In the genomic region with DNA sequence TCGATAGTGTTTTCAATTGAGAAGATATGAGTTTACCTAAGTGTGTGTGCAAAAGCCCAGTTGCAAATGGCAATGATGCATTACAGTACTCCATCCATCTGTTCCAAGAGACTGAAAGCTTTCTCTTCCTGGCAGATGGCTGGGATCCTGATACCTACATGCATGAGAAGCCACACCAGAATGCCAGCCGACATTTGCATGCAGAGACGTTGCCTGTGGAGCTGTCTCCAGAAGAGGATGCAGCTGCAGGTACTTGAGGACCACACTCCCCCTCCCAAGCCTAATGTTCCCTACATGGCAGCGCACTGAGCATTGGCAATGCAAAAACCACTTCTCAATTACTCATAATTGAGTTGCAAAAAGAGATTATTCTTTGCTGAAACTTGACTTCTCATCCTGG, we compare ENCODE assay signal across 22 cellular contexts.
A peak's percentile ranks its signal among the peaks of the same experiment; 100 is the strongest.
DNase-seq lines count a peak whose midpoint lies in the region; ATAC-seq, FAIRE-seq and TF ChIP-seq lines count a peak whose summit lies in the region.
"Had no signal": no experiment of that assay in that cellular context is flagged by ENCODE, and none has a peak within 500 bp of the region (broad histone marks: within the 10 kb centered on the region; RNA-seq: fewer than 3 reads in every experiment).

No MANE protein-coding gene starts in this region.

- WGBS in psoas muscle, 3 donors, result 61 to 76% (median 68%) methylated on average over 4 of the region's 4 CpGs

- H3K9me3 ChIP-seq in psoas muscle, result no peaks in the 10 kb centered on the region
- H3K9me3 ChIP-seq: thoracic aorta had no signal

- H3K27ac ChIP-seq in psoas muscle, result no peak overlapping the region

- H3K4me3 ChIP-seq in psoas muscle, result no peak overlapping the region
- H3K4me3 ChIP-seq: smooth muscle cell, thoracic aorta had no signal

- intact Hi-C loops in psoas muscle (cut with DNase I), result no loop called here

- H3K4me1 ChIP-seq in psoas muscle, result no peaks in the 10 kb centered on the region

- H3K27me3 ChIP-seq in psoas muscle (ENCODE audit: insufficient read depth in 3 of 3, low read length in 2 of 3), result no peaks in the 10 kb centered on the region

- no peaks in the 10 kb centered on the region for H3K36me3 ChIP-seq in psoas muscle (ENCODE audit: insufficient read depth in 1 of 2, low read depth in 1 of 2)
- H3K36me3 ChIP-seq: thoracic aorta had no signal

- DNase-seq in DMS 273 treated with DMSO at 0.1 percent for 48 hours (lab: John Stamatoyannopoulos, UW) (peak; percentile 81), NCI-H1105 (lab: John Stamatoyannopoulos, UW) (peak; percentile 37), NCI-H2171 treated with DMSO at 0.1 percent for 48 hours (lab: John Stamatoyannopoulos, UW) (peak; percentile 95), NCI-H82 (lab: John Stamatoyannopoulos, UW) (peak; percentile 88), cortex of kidney (lab: John Stamatoyannopoulos, UW) (no peak), psoas muscle (no peak), GM12892 (ENCODE audit: insufficient read length) (no peak)
- DNase-seq: ACHN; activated CD4-positive, alpha-beta T cell treated with anti-CD3 and anti-CD28 coated beads for 36 hours; activated CD8-positive, alpha-beta memory T cell treated with anti-CD3 and anti-CD28 coated beads for 24 hours; activated naive CD4-positive, alpha-beta T cell treated with Interleukin-2 at 50 U/mL for 16 hours; activated T-cell treated with anti-CD3 and anti-CD28 coated beads, Interleukin-2, amount 50 U/mL, for 24 hours; C1 segment of cervical spinal cord; mesenchymal stem cell; stimulated activated CD4-positive, alpha-beta T cell treated with anti-CD3 and anti-CD28 coated beads, Interleukin-4, amount 100 ng/mL, for 1 hour; stimulated activated naive CD4-positive, alpha-beta T cell treated with Interleukin-2 at 50 U/mL for 16 hours; T-helper 1 cell had no signal

- ATAC-seq in GM21515 (IDR thresholded peaks at IDR 0.05; ENCODE audit: unreplicated experiment), result no peak
- no peak for ATAC-seq in psoas muscle
- ATAC-seq: activated CD4-positive, alpha-beta T cell treated with anti-CD3 and anti-CD28 coated beads for 36 hours had no signal

- FAIRE-seq in GM12892 (lab: Jason Lieb, UNC), result no peak
- FAIRE-seq: bronchial epithelial cell, endometrium had no signal

- no peak for TF ChIP-seq POLR2A in GM12892 (IDR thresholded peaks at IDR 0.05; ENCODE audit: low read depth, low read length)

- no peak for TF ChIP-seq CTCF in psoas muscle (IDR thresholded peaks at IDR 0.05)

Comparison
In these comparisons a context has a peak if more than half of its experiments do, and no peak if none do; other contexts are left out.
1. DNase-seq: peak in DMS 273 treated with DMSO at 0.1 percent for 48 hours (single experiment), NCI-H1105 (single experiment), NCI-H2171 treated with DMSO at 0.1 percent for 48 hours (single experiment) and NCI-H82 (single experiment); none in cortex of kidney (single experiment), psoas muscle (0 of 2) and GM12892 (single experiment).